In genomic region chr11:115990004-115990447, GRCh38 we compare ENCODE assay signal across 1 cellular context.
TF ChIP-seq lines count a peak whose summit lies in the region.

No MANE protein-coding gene starts in this region.

TF ChIP-seq in WTC11, 78 proteins besides CTCF, POLR2A, EP300 and RAD21 (continued from another document):
- TF ChIP-seq ZBTB43 (CRISPR knock-in tag; IDR thresholded peaks at IDR 0.05) (no peak), SMAD3 (CRISPR knock-in tag; IDR thresholded peaks at IDR 0.05; ENCODE audit: borderline replicate concordance) (no peak), AFF4 (CRISPR knock-in tag; IDR thresholded peaks at IDR 0.05; ENCODE audit: borderline replicate concordance) (no peak), NFATC4 (CRISPR knock-in tag; IDR thresholded peaks at IDR 0.05) (no peak), ARID4B (CRISPR knock-in tag; IDR thresholded peaks at IDR 0.05; ENCODE audit: borderline replicate concordance) (no peak), PRRX2 (CRISPR knock-in tag; IDR thresholded peaks at IDR 0.05) (no peak)
- TF ChIP-seq, protein P1, sequence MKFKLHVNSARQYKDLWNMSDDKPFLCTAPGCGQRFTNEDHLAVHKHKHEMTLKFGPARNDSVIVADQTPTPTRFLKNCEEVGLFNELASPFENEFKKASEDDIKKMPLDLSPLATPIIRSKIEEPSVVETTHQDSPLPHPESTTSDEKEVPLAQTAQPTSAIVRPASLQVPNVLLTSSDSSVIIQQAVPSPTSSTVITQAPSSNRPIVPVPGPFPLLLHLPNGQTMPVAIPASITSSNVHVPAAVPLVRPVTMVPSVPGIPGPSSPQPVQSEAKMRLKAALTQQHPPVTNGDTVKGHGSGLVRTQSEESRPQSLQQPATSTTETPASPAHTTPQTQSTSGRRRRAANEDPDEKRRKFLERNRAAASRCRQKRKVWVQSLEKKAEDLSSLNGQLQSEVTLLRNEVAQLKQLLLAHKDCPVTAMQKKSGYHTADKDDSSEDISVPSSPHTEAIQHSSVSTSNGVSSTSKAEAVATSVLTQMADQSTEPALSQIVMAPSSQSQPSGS (CRISPR knock-in tag; IDR thresholded peaks at IDR 0.05; ENCODE audit: borderline replicate concordance, low read depth), result no peak
- TF ChIP-seq, protein P2, sequence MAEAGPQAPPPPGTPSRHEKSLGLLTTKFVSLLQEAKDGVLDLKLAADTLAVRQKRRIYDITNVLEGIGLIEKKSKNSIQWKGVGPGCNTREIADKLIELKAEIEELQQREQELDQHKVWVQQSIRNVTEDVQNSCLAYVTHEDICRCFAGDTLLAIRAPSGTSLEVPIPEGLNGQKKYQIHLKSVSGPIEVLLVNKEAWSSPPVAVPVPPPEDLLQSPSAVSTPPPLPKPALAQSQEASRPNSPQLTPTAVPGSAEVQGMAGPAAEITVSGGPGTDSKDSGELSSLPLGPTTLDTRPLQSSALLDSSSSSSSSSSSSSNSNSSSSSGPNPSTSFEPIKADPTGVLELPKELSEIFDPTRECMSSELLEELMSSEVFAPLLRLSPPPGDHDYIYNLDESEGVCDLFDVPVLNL (CRISPR knock-in tag; IDR thresholded peaks at IDR 0.05; ENCODE audit: borderline replicate concordance, low read depth), result no peak
